Comparison of ENCODE assay signal across 33 cellular contexts in the genomic region with DNA sequence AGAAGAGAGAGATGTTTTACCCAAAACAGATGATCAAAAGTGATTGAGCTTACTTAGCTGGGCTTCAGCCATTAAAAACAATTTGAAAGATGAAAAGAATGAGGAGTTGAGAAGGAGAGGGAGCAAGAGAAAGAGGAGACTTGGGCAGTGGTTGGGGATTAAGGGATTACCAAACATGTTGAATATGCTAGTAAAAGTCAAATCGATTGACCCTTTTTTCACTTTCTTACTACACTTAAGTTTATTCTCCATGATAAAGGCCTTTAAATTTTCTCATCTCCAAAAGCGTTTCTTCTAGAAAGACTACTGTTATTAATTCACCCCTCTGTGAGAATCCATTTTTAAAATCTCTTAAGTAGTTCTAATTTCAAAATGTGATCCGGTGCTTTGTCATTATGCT.
"Had no signal": no experiment of that assay in that cellular context is flagged by ENCODE, and none has a peak within 500 bp of the region (broad histone marks: within the 10 kb centered on the region; RNA-seq: fewer than 3 reads in every experiment).

No MANE protein-coding gene starts in this region.

- H3K9me3 ChIP-seq: adrenal gland, body of pancreas, breast epithelium had no signal

- H3K9me3 Mint-ChIP-seq: activated CD4-positive, alpha-beta T cell treated with anti-CD3 and anti-CD28 coated beads, Interleukin-2, amount 10 ng/mL, durations not matched to agents 24 days and 14 days; activated T-helper 17 cell treated with anti-CD3 and anti-CD28 coated beads, Interleukin-2, amount 50 U/mL, for 72 hours had no signal

- H3K4me3 Mint-ChIP-seq: activated B cell treated with CpG ODN at 0.5 μM for 24 hours; activated CD4-positive, alpha-beta memory T cell treated with anti-CD3 and anti-CD28 coated beads for 36 hours; activated CD4-positive, alpha-beta T cell treated with anti-CD3 and anti-CD28 coated beads, Interleukin-2, amount 10 ng/mL, durations not matched to agents 24 days and 14 days; activated CD8-positive, alpha-beta T cell treated with anti-CD3 and anti-CD28 coated beads for 36 hours; activated naive CD4-positive, alpha-beta T cell treated with anti-CD3 and anti-CD28 coated beads for 36 hours; activated naive CD8-positive, alpha-beta T cell treated with anti-CD3 and anti-CD28 coated beads for 36 hours; activated T-cell treated with anti-CD3 and anti-CD28 coated beads, Interleukin-2, amount 50 U/mL, for 4 hours; activated T-cell treated with anti-CD3 and anti-CD28 coated beads, Interleukin-2, amount 50 U/mL, for 72 hours; activated T-helper 1 cell treated with anti-CD3 and anti-CD28 coated beads, Interleukin-12 subunit alpha, Interleukin-12 subunit beta, Interleukin-2, Interleukin-4 antibody, amounts not matched to agents 30 ng/mL and 10 ng/mL and 1 ng/mL, durations not matched to agents 14 hours and 24 hours and 36 hours; activated T-helper 17 cell treated with anti-CD3 and anti-CD28 coated beads, Interleukin-2, amount 50 U/mL, for 72 hours; T-helper 17 cell; T-helper 2 cell treated with Interferon-gamma antibody and Interleukin-4, amounts not matched to agents 5 μg/mL and 100 μg/mL, for 36 hours had no signal

- H3K27ac Mint-ChIP-seq: activated B cell treated with CpG ODN at 0.5 μM for 24 hours; activated CD4-positive, alpha-beta memory T cell treated with anti-CD3 and anti-CD28 coated beads for 36 hours; activated CD4-positive, alpha-beta T cell treated with anti-CD3 and anti-CD28 coated beads, Interleukin-2, amount 10 ng/mL, durations not matched to agents 24 days and 14 days; activated CD8-positive, alpha-beta T cell treated with anti-CD3 and anti-CD28 coated beads for 36 hours; activated naive CD4-positive, alpha-beta T cell treated with anti-CD3 and anti-CD28 coated beads for 36 hours; activated naive CD4-positive, alpha-beta T cell treated with anti-CD3 and anti-CD28 coated beads, Interleukin-2, amount 50 U/mL, for 72 hours; activated naive CD8-positive, alpha-beta T cell treated with anti-CD3 and anti-CD28 coated beads for 36 hours; activated T-cell treated with anti-CD3 and anti-CD28 coated beads, Interleukin-2, amount 50 U/mL, for 72 hours; activated T-helper 1 cell treated with anti-CD3 and anti-CD28 coated beads, Interleukin-12 subunit alpha, Interleukin-12 subunit beta, Interleukin-2, Interleukin-4 antibody, amounts not matched to agents 30 ng/mL and 10 ng/mL and 1 ng/mL, durations not matched to agents 14 hours and 24 hours and 36 hours; activated T-helper 17 cell treated with anti-CD3 and anti-CD28 coated beads, Interleukin-2, amount 50 U/mL, for 72 hours; T-helper 17 cell; T-helper 2 cell treated with Interferon-gamma antibody and Interleukin-4, amounts not matched to agents 5 μg/mL and 100 μg/mL, for 36 hours had no signal

- H3K27ac ChIP-seq: adrenal gland, body of pancreas, brain microvascular endothelial cell, breast epithelium, VCaP had no signal

- H3K27me3 ChIP-seq: adrenal gland, body of pancreas, brain microvascular endothelial cell, breast epithelium had no signal

- H3K36me3 Mint-ChIP-seq: activated CD4-positive, alpha-beta memory T cell treated with anti-CD3 and anti-CD28 coated beads for 36 hours; activated naive CD4-positive, alpha-beta T cell treated with anti-CD3 and anti-CD28 coated beads, Interleukin-2, amount 50 U/mL, for 72 hours; activated naive CD8-positive, alpha-beta T cell treated with anti-CD3 and anti-CD28 coated beads for 36 hours had no signal

- H3K4me3 ChIP-seq: adrenal gland, body of pancreas, breast epithelium had no signal

- H3K27me3 Mint-ChIP-seq: activated B cell treated with CpG ODN at 0.5 μM for 24 hours; activated CD4-positive, alpha-beta memory T cell treated with anti-CD3 and anti-CD28 coated beads for 36 hours; activated CD4-positive, alpha-beta T cell treated with anti-CD3 and anti-CD28 coated beads, Interleukin-2, amount 10 ng/mL, durations not matched to agents 24 days and 14 days; activated CD8-positive, alpha-beta T cell treated with anti-CD3 and anti-CD28 coated beads for 36 hours; activated naive CD8-positive, alpha-beta T cell treated with anti-CD3 and anti-CD28 coated beads for 36 hours; activated T-helper 17 cell treated with anti-CD3 and anti-CD28 coated beads, Interleukin-2, amount 50 U/mL, for 72 hours; T-helper 17 cell had no signal

- H3K4me1 Mint-ChIP-seq: activated B cell treated with CpG ODN at 0.5 μM for 24 hours; activated CD4-positive, alpha-beta T cell treated with anti-CD3 and anti-CD28 coated beads, Interleukin-2, amount 10 ng/mL, durations not matched to agents 24 days and 14 days; activated naive CD8-positive, alpha-beta T cell treated with anti-CD3 and anti-CD28 coated beads for 36 hours; activated T-helper 17 cell treated with anti-CD3 and anti-CD28 coated beads, Interleukin-2, amount 50 U/mL, for 72 hours; T-helper 17 cell had no signal

- H3K36me3 ChIP-seq: adrenal gland, brain microvascular endothelial cell, breast epithelium had no signal

- H3K4me1 ChIP-seq: adrenal gland, body of pancreas, breast epithelium had no signal

- DNase-seq: activated B cell treated with CpG ODN at 0.5 μM for 24 hours; activated CD4-positive, alpha-beta memory T cell treated with anti-CD3 and anti-CD28 coated beads for 36 hours; activated CD4-positive, alpha-beta T cell treated with anti-CD3 and anti-CD28 coated beads for 4 hours; activated CD4-positive, alpha-beta T cell treated with anti-CD3 and anti-CD28 coated beads, Interleukin-2, amount 10 ng/mL, durations not matched to agents 24 days and 14 days; activated CD4-positive, alpha-beta T cell treated with anti-CD3 and anti-CD28 coated beads, Interleukin-2, amount 50 U/mL, for 1 hour; activated CD4-positive, alpha-beta T cell treated with anti-CD3 and anti-CD28 coated beads, Interleukin-2, amount 50 U/mL, for 4 hours; activated CD4-positive, CD25-positive, alpha-beta regulatory T cell treated with anti-CD3 and anti-CD28 coated beads, Interleukin-2, amount 50 U/mL, for 72 hours; activated CD8-positive, alpha-beta memory T cell treated with anti-CD3 and anti-CD28 coated beads, Interleukin-2, amount 50 U/mL, for 4 hours; activated CD8-positive, alpha-beta T cell treated with anti-CD3 and anti-CD28 coated beads for 36 hours; activated effector memory CD4-positive, alpha-beta T cell treated with anti-CD3 and anti-CD28 coated beads, Interleukin-2, amount 50 U/mL, for 16 hours; activated gamma-delta T cell treated with Interleukin-2 at 50 U/mL for 16 hours; activated naive CD4-positive, alpha-beta T cell; activated naive CD4-positive, alpha-beta T cell treated with anti-CD3 and anti-CD28 coated beads for 36 hours; activated naive CD4-positive, alpha-beta T cell treated with anti-CD3 and anti-CD28 coated beads, Interleukin-2, amount 50 U/mL, for 16 hours; activated naive CD8-positive, alpha-beta T cell treated with anti-CD3 and anti-CD28 coated beads for 36 hours; activated T-cell treated with anti-CD3 and anti-CD28 coated beads for 4 hours; activated T-cell treated with anti-CD3 and anti-CD28 coated beads, Interleukin-2, amount 50 U/mL, for 1 hour; activated T-cell treated with anti-CD3 and anti-CD28 coated beads, Interleukin-2, amount 50 U/mL, for 4 hours; activated T-cell treated with anti-CD3 and anti-CD28 coated beads, Interleukin-2, amount 50 U/mL, for 72 hours; adrenal gland; amniotic stem cell; aorta; body of pancreas; brain microvascular endothelial cell; central memory CD4-positive, alpha-beta T cell; T-helper 17 cell; T-helper 9 cell had no signal

- ATAC-seq: activated CD8-positive, alpha-beta T cell treated with anti-CD3 and anti-CD28 coated beads for 36 hours; activated naive CD4-positive, alpha-beta T cell treated with anti-CD3 and anti-CD28 coated beads, Interleukin-2, amount 50 U/mL, for 72 hours; activated T-cell treated with anti-CD3 and anti-CD28 coated beads, Interleukin-2, amount 50 U/mL, for 4 hours; activated T-cell treated with anti-CD3 and anti-CD28 coated beads, Interleukin-2, amount 50 U/mL, for 72 hours; activated T-helper 17 cell treated with anti-CD3 and anti-CD28 coated beads, Interleukin-2, amount 50 U/mL, for 72 hours; body of pancreas; T-helper 17 cell had no signal
